1 cellular context compared by ENCODE assay signal in the genomic region with DNA sequence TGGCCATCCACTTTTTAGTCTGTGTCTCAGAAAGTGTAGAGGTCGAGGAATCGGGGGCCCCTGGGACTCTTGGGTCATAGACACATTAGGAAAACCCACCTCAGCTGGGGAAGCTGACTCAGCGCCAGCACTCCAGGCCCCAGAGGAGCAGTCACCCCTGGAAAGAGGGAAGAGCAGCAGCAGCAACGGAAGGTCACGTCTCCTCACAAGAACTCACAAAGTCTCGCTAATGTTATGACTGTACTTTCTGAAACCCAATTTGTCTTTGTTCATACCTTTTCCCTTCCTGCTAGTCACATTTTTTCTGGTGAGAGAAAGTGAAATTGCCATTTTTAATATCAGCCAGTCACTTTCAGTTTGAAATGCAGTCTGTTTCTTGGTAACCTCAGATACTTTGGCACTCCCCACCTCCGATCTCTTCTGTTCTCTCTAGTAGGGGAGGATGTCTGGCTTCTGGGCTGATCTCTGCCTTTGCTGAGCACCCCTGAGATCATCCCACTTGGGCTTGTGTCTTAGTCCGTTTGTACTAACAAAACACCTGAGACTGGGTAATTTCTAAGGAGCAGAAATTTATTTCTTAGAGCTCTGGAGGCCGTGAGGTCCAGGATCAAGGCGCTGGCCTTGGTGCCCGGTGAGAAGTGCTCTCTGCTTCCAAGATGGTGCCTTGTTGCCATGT.
A peak's percentile ranks its signal among the peaks of the same experiment; 100 is the strongest.
TF ChIP-seq lines count a peak whose summit lies in the region.

No MANE protein-coding gene starts in this region.

TF ChIP-seq in GM12878, 131 proteins besides CTCF, POLR2A, EP300 and RAD21 (continued from another document):
- TF ChIP-seq, protein P1, sequence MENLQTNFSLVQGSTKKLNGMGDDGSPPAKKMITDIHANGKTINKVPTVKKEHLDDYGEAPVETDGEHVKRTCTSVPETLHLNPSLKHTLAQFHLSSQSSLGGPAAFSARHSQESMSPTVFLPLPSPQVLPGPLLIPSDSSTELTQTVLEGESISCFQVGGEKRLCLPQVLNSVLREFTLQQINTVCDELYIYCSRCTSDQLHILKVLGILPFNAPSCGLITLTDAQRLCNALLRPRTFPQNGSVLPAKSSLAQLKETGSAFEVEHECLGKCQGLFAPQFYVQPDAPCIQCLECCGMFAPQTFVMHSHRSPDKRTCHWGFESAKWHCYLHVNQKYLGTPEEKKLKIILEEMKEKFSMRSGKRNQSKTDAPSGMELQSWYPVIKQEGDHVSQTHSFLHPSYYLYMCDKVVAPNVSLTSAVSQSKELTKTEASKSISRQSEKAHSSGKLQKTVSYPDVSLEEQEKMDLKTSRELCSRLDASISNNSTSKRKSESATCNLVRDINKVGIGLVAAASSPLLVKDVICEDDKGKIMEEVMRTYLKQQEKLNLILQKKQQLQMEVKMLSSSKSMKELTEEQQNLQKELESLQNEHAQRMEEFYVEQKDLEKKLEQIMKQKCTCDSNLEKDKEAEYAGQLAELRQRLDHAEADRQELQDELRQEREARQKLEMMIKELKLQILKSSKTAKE (IDR thresholded peaks at IDR 0.05; ENCODE audit: low read depth, poor library complexity, severe bottlenecking), result peak; percentile 99
- no peak for TF ChIP-seq BRCA1 (IDR thresholded peaks at IDR 0.05; ENCODE audit: low read depth, low read length)
- TF ChIP-seq KLF5 (IDR thresholded peaks at IDR 0.05; ENCODE audit: partially characterized antibody), result no peak
- no peak for TF ChIP-seq FOXK2 (IDR thresholded peaks at IDR 0.05)
- peak; percentile 91 for TF ChIP-seq FOXM1 (IDR thresholded peaks at IDR 0.05; ENCODE audit: low read depth, low read length)
- peak; percentile 91; the same call in 1 of the 2 replicates for TF ChIP-seq PAX5 (IDR thresholded peaks at IDR 0.05; ENCODE audit: borderline replicate concordance, low read depth, low read length)
- TF ChIP-seq ZBED1 (IDR thresholded peaks at IDR 0.05; ENCODE audit: borderline replicate concordance), result peak; percentile 96
- TF ChIP-seq, protein P2, sequence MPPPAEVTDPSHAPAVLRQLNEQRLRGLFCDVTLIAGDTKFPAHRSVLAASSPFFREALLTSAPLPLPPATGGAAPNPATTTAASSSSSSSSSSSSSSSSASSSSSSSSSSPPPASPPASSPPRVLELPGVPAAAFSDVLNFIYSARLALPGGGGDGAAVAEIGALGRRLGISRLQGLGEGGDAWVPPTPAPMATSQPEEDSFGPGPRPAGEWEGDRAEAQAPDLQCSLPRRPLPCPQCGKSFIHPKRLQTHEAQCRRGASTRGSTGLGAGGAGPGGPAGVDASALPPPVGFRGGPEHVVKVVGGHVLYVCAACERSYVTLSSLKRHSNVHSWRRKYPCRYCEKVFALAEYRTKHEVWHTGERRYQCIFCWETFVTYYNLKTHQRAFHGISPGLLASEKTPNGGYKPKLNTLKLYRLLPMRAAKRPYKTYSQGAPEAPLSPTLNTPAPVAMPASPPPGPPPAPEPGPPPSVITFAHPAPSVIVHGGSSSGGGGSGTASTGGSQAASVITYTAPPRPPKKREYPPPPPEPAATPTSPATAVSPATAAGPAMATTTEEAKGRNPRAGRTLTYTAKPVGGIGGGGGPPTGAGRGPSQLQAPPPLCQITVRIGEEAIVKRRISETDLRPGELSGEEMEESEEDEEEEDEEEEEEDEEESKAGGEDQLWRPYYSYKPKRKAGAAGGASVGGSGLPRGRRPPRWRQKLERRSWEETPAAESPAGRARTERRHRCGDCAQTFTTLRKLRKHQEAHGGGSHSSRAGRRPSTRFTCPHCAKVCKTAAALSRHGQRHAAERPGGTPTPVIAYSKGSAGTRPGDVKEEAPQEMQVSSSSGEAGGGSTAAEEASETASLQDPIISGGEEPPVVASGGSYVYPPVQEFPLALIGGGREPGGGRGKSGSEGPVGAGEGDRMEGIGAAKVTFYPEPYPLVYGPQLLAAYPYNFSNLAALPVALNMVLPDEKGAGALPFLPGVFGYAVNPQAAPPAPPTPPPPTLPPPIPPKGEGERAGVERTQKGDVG (CRISPR knock-in tag; IDR thresholded peaks at IDR 0.05), result no peak
- TF ChIP-seq, protein P3, sequence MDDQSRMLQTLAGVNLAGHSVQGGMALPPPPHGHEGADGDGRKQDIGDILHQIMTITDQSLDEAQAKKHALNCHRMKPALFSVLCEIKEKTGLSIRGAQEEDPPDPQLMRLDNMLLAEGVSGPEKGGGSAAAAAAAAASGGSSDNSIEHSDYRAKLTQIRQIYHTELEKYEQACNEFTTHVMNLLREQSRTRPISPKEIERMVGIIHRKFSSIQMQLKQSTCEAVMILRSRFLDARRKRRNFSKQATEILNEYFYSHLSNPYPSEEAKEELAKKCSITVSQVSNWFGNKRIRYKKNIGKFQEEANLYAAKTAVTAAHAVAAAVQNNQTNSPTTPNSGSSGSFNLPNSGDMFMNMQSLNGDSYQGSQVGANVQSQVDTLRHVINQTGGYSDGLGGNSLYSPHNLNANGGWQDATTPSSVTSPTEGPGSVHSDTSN (IDR thresholded peaks at IDR 0.05; ENCODE audit: insufficient replicate concordance, low read depth, low read length), result no peak
- TF ChIP-seq KDM1A (IDR thresholded peaks at IDR 0.05; ENCODE audit: borderline replicate concordance), result no peak
- TF ChIP-seq SIX5 (IDR thresholded peaks at IDR 0.05; ENCODE audit: low read depth, low read length, severe bottlenecking), result no peak
- no peak for TF ChIP-seq KAT2A (conservative IDR thresholded peaks at IDR 0.05; ENCODE audit: control insufficient read depth, low read depth, low read length)
- TF ChIP-seq, protein P4, sequence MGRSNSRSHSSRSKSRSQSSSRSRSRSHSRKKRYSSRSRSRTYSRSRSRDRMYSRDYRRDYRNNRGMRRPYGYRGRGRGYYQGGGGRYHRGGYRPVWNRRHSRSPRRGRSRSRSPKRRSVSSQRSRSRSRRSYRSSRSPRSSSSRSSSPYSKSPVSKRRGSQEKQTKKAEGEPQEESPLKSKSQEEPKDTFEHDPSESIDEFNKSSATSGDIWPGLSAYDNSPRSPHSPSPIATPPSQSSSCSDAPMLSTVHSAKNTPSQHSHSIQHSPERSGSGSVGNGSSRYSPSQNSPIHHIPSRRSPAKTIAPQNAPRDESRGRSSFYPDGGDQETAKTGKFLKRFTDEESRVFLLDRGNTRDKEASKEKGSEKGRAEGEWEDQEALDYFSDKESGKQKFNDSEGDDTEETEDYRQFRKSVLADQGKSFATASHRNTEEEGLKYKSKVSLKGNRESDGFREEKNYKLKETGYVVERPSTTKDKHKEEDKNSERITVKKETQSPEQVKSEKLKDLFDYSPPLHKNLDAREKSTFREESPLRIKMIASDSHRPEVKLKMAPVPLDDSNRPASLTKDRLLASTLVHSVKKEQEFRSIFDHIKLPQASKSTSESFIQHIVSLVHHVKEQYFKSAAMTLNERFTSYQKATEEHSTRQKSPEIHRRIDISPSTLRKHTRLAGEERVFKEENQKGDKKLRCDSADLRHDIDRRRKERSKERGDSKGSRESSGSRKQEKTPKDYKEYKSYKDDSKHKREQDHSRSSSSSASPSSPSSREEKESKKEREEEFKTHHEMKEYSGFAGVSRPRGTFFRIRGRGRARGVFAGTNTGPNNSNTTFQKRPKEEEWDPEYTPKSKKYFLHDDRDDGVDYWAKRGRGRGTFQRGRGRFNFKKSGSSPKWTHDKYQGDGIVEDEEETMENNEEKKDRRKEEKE (IDR thresholded peaks at IDR 0.05), result no peak
- TF ChIP-seq, protein P5, sequence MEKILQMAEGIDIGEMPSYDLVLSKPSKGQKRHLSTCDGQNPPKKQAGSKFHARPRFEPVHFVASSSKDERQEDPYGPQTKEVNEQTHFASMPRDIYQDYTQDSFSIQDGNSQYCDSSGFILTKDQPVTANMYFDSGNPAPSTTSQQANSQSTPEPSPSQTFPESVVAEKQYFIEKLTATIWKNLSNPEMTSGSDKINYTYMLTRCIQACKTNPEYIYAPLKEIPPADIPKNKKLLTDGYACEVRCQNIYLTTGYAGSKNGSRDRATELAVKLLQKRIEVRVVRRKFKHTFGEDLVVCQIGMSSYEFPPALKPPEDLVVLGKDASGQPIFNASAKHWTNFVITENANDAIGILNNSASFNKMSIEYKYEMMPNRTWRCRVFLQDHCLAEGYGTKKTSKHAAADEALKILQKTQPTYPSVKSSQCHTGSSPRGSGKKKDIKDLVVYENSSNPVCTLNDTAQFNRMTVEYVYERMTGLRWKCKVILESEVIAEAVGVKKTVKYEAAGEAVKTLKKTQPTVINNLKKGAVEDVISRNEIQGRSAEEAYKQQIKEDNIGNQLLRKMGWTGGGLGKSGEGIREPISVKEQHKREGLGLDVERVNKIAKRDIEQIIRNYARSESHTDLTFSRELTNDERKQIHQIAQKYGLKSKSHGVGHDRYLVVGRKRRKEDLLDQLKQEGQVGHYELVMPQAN (conservative IDR thresholded peaks at IDR 0.05), result no peak
